In the genomic region with DNA sequence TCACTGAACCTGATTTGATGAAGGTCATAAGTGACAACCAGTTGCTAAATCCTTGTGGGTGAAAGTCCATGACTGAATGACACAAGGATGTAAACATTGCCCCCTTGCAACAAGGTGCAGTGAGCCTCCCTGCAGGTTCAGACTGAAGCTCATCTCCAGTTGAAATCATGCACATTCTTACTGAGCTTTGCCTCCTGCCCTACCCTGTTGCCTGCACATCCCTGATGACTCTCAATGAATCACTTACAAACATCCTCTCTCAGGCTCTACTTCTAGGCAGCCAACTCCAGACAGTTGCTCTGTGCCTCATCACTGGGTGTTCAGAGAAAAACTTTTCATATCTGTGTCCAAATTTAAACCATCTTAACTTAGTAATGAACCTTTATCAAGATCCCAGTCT, we compare ENCODE assay signal across 18 cellular contexts. TPM values are rescaled to one million over a fixed set of nuclear protein-coding genes. Genes with fewer than 3 reads are reported as not detected.
DNase-seq lines count a peak whose midpoint lies in the region; ATAC-seq, FAIRE-seq and TF ChIP-seq lines count a peak whose summit lies in the region.
"Had no signal": no experiment of that assay in that cellular context is flagged by ENCODE, and none has a peak within 500 bp of the region (broad histone marks: within the 10 kb centered on the region; RNA-seq: fewer than 3 reads in every experiment).

No MANE protein-coding gene starts in this region.

- in situ Hi-C loops in HepG2 (cut with HindIII; ENCODE audit: extremely low pct_ligation_motif_present, low pct_unique_long_range_greater_than_20kb): no loop called here

- H3K36me3 ChIP-seq in HepG2 (replicated peaks in 1 of 2; ENCODE audit: control insufficient read depth in 1 of 2, insufficient read depth in 2 of 2, low read length in 2 of 2) (no peaks in the 10 kb centered on the region), right lobe of liver (no peaks in the 10 kb centered on the region)
- H3K36me3 ChIP-seq: upper lobe of left lung had no signal

- H3K4me1 ChIP-seq in HepG2 (ENCODE audit: insufficient read depth, low read length) (no peaks in the 10 kb centered on the region), right lobe of liver (peaks cover 0 to 6% (median 0%) of the 10 kb centered on the region in 4 donors)
- H3K4me1 ChIP-seq: psoas muscle, upper lobe of left lung had no signal

- no peak overlapping the region for H3K27ac ChIP-seq in HepG2 (ENCODE audit: extremely low read length, insufficient read depth, low read length)
- H3K27ac ChIP-seq in right lobe of liver: no peak overlapping the region
- H3K27ac ChIP-seq: psoas muscle, upper lobe of left lung had no signal

- H3K4me2 ChIP-seq in HepG2 (ENCODE audit: low read depth, low read length): no peak overlapping the region

- TF ChIP-seq CTCF in HepG2 (CRISPR knock-in tag; IDR thresholded peaks at IDR 0.05) (no peak), right lobe of liver (IDR thresholded peaks at IDR 0.05) (no peak), foreskin fibroblast (IDR thresholded peaks at IDR 0.05; ENCODE audit: low read depth, low read length) (no peak)

- no peak for FAIRE-seq in HepG2 (lab: Jason Lieb, UNC)
- FAIRE-seq: A204.1 had no signal

- BruUV-seq in HepG2 (replicated peaks; lab: Mats Ljungman, UMichigan): no TSS peak

- intact Hi-C loops in HepG2 (cut with micrococcal nuclease; ENCODE audit: unreplicated experiment): no loop called here
- intact Hi-C loops in right lobe of liver (cut with DNase I): no loop called here

- TF ChIP-seq EP300 in HepG2 (IDR thresholded peaks at IDR 0.05; ENCODE audit: low read depth in 2 of 2, low read length in 2 of 2) (no peak), HepG2 (CRISPR knock-in tag; IDR thresholded peaks at IDR 0.05; ENCODE audit: borderline replicate concordance) (no peak)

- H3K4me3 ChIP-seq in HepG2 (replicated peaks in 1 of 3; ENCODE audit: insufficient read depth in 1 of 3, low read depth in 2 of 3, low read length in 3 of 3): no peak overlapping the region
- no peak overlapping the region for H3K4me3 ChIP-seq in right lobe of liver
- H3K4me3 ChIP-seq in foreskin fibroblast (ENCODE audit: low read depth in 1 of 2, low read length in 2 of 2): no peak overlapping the region
- H3K4me3 ChIP-seq: lung, psoas muscle, upper lobe of left lung had no signal

- H4K20me1 ChIP-seq in HepG2 (ENCODE audit: insufficient read depth, low read length): no peaks in the 10 kb centered on the region

- H2AFZ ChIP-seq in HepG2 (ENCODE audit: low read length): no peak overlapping the region

- DNase-seq in HepG2 (ENCODE audit: low spot score): no peak
- DNase-seq in right lobe of liver: no peak
- DNase-seq in amniotic epithelial cell (ENCODE audit: low read depth): peak; percentile 58
- DNase-seq in foreskin fibroblast: peak; percentile 62 to 87
- DNase-seq in stimulated activated naive CD4-positive, alpha-beta T cell (lab: John Stamatoyannopoulos, UW): no peak
- no peak for DNase-seq in erythroblast (lab: John Stamatoyannopoulos, UW)
- DNase-seq: activated CD4-positive, CD25-positive, alpha-beta regulatory T cell treated with anti-CD3 and anti-CD28 coated beads, Interleukin-2, amount 50 U/mL, for 72 hours; amygdala; CD4-positive, alpha-beta T cell; NCI-H524 treated with DMSO at 0.1 percent for 48 hours; psoas muscle; upper lobe of left lung had no signal

- H3K27me3 ChIP-seq in HepG2 (ENCODE audit: control insufficient read depth in 1 of 2, insufficient read depth in 2 of 2, low read length in 2 of 2): no peaks in the 10 kb centered on the region
- H3K27me3 ChIP-seq in right lobe of liver: no peaks in the 10 kb centered on the region
- H3K27me3 ChIP-seq: upper lobe of left lung had no signal

- no peaks in the 10 kb centered on the region for H3K79me2 ChIP-seq in HepG2 (ENCODE audit: insufficient read depth, low read length)

- H3K9me3 ChIP-seq in HepG2 (ENCODE audit: low read length) (no peaks in the 10 kb centered on the region), right lobe of liver (no peaks in the 10 kb centered on the region)
- H3K9me3 ChIP-seq: psoas muscle, upper lobe of left lung had no signal

- TF ChIP-seq RAD21 in HepG2 (CRISPR knock-in tag; IDR thresholded peaks at IDR 0.05): no peak

- TF ChIP-seq POLR2A in HepG2 (IDR thresholded peaks at IDR 0.05; ENCODE audit: insufficient read depth in 1 of 2, low read depth in 2 of 2, low read length in 2 of 2): no peak
- TF ChIP-seq POLR2A in right lobe of liver (IDR thresholded peaks at IDR 0.05): no peak
- TF ChIP-seq POLR2A in erythroblast (IDR thresholded peaks at IDR 0.05; ENCODE audit: low read length): no peak

- no peak; the same call in 2 of the 3 replicates for ATAC-seq in HepG2
- ATAC-seq in right lobe of liver: no peak
- ATAC-seq in GM19035 (IDR thresholded peaks at IDR 0.05; ENCODE audit: unreplicated experiment): no peak
- ATAC-seq in HG02938 (IDR thresholded peaks at IDR 0.05; ENCODE audit: unreplicated experiment): no peak
- ATAC-seq: natural killer cell treated with Interleukin-12 subunit alpha and Interleukin-12 subunit beta and Interleukin-15 and Interleukin-18, amount 100 ng/mL, for 72 hours; psoas muscle; stimulated activated memory B cell treated with anti-CD40 and anti-IgM and Interleukin-4, amounts not matched to agents 10 μg/mL and 1 μg/mL and 100 μg/mL, for 72 hours had no signal

- H3K9ac ChIP-seq in HepG2 (ENCODE audit: insufficient read depth, low read depth, low read length): no peak overlapping the region

- POLR2A ChIA-PET in HepG2 (lab: Yijun Ruan, JAX): no interaction called here

- CTCF ChIA-PET in HepG2 (lab: Yijun Ruan, JAX; ENCODE audit: low intra/inter-chr PET ratio, low total read pairs): no interaction called here

TF ChIP-seq in HepG2, 621 proteins besides CTCF, POLR2A, EP300 and RAD21 (continues in another document):
- TF ChIP-seq ZNF24 (IDR thresholded peaks at IDR 0.05): no peak
- TF ChIP-seq, protein P1, sequence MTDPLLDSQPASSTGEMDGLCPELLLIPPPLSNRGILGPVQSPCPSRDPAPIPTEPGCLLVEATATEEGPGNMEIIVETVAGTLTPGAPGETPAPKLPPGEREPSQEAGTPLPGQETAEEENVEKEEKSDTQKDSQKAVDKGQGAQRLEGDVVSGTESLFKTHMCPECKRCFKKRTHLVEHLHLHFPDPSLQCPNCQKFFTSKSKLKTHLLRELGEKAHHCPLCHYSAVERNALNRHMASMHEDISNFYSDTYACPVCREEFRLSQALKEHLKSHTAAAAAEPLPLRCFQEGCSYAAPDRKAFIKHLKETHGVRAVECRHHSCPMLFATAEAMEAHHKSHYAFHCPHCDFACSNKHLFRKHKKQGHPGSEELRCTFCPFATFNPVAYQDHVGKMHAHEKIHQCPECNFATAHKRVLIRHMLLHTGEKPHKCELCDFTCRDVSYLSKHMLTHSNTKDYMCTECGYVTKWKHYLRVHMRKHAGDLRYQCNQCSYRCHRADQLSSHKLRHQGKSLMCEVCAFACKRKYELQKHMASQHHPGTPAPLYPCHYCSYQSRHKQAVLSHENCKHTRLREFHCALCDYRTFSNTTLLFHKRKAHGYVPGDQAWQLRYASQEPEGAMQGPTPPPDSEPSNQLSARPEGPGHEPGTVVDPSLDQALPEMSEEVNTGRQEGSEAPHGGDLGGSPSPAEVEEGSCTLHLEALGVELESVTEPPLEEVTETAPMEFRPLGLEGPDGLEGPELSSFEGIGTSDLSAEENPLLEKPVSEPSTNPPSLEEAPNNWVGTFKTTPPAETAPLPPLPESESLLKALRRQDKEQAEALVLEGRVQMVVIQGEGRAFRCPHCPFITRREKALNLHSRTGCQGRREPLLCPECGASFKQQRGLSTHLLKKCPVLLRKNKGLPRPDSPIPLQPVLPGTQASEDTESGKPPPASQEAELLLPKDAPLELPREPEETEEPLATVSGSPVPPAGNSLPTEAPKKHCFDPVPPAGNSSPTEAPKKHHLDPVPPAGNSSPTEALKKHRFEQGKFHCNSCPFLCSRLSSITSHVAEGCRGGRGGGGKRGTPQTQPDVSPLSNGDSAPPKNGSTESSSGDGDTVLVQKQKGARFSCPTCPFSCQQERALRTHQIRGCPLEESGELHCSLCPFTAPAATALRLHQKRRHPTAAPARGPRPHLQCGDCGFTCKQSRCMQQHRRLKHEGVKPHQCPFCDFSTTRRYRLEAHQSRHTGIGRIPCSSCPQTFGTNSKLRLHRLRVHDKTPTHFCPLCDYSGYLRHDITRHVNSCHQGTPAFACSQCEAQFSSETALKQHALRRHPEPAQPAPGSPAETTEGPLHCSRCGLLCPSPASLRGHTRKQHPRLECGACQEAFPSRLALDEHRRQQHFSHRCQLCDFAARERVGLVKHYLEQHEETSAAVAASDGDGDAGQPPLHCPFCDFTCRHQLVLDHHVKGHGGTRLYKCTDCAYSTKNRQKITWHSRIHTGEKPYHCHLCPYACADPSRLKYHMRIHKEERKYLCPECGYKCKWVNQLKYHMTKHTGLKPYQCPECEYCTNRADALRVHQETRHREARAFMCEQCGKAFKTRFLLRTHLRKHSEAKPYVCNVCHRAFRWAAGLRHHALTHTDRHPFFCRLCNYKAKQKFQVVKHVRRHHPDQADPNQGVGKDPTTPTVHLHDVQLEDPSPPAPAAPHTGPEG (CRISPR knock-in tag; IDR thresholded peaks at IDR 0.05): no peak

RNA-seq across cellular contexts. Expression of a gene that starts 42.6 kb away (rescaled TPM):
- total RNA-seq in HepG2 (2016; rRNA removed; fragmentation: Illumina TruSeq; extraction: Trizol) (27.2 and 47.1 TPM in 2 replicates), right lobe of liver (10 to 100 TPM; 19.9 to 35.6 (median 32.0) TPM)
- 11.8 and 17.4 TPM in 2 replicates for total RNA-seq in HepG2 (2016; cell fraction: cytosol; rRNA removed; fragmentation: Illumina TruSeq; extraction: Trizol; ENCODE audit: low read depth)
- 25.5 and 51.3 TPM in 2 replicates for total RNA-seq in HepG2 (2016; cell fraction: insoluble cytoplasmic fraction; rRNA removed; fragmentation: Illumina TruSeq; extraction: Trizol)
- 9.4 and 9.9 TPM in 2 replicates for total RNA-seq in HepG2 (2016; cell fraction: membrane; rRNA removed; fragmentation: Illumina TruSeq; extraction: Trizol)
- total RNA-seq in HepG2 (2016; cell fraction: nucleus; rRNA removed; fragmentation: Illumina TruSeq; extraction: Trizol): 100 and 117 TPM in 2 replicates
- 70.6 and 81.6 TPM in 2 replicates for polyA plus RNA-seq in HepG2 (2011; rRNA removed)
- polyA plus RNA-seq in HepG2 (2011; cell fraction: cytosol; rRNA removed): 10.8 and 12.2 TPM in 2 replicates
- 336 and 397 TPM in 2 replicates for polyA plus RNA-seq in HepG2 (2011; cell fraction: nucleus; rRNA removed)
- 62.3 and 76.1 TPM in 2 replicates for polyA plus RNA-seq in HepG2 (2012)
- 1.0 and 1.9 TPM in 2 replicates for polyA plus RNA-seq in HepG2 (2016; cell fraction: cytosol; fragmentation: Illumina TruSeq; extraction: Trizol; ENCODE audit: low read depth)
- 50.3 and 50.9 TPM in 2 replicates for polyA plus RNA-seq in HepG2 (2016; cell fraction: insoluble cytoplasmic fraction; fragmentation: Illumina TruSeq; extraction: Trizol; ENCODE audit: low read depth)
- polyA plus RNA-seq in HepG2 (2016; cell fraction: membrane; fragmentation: Illumina TruSeq; extraction: Trizol; ENCODE audit: low read depth): 3.7 and 3.8 TPM in 2 replicates
- polyA plus RNA-seq in HepG2 (2016; cell fraction: nucleus; fragmentation: Illumina TruSeq; extraction: Trizol; ENCODE audit: insufficient read depth, low read depth): 268 and 280 TPM in 2 replicates
- polyA minus RNA-seq in HepG2 (2011; rRNA and poly(A)+ RNA removed; ENCODE audit: low replicate concordance): 8.6 and 10.0 TPM in 2 replicates
- 4.7 and 5.7 TPM in 2 replicates for polyA minus RNA-seq in HepG2 (2011; cell fraction: cytosol; rRNA and poly(A)+ RNA removed)
- polyA minus RNA-seq in HepG2 (2011; cell fraction: nucleus; rRNA and poly(A)+ RNA removed): 125 and 143 TPM in 2 replicates

Comparison
In these comparisons a context has a peak if more than half of its experiments do, and no peak if none do; other contexts are left out.
1. DNase-seq: peak in amniotic epithelial cell (single experiment) and foreskin fibroblast (2 of 2); none in HepG2 (single experiment), right lobe of liver (0 of 3), stimulated activated naive CD4-positive, alpha-beta T cell (0 of 6) and erythroblast (0 of 2).